Comparison of ENCODE assay signal across 1 cellular context in genomic region chr7:151519765-151520418, GRCh38.
TF ChIP-seq lines count a peak whose summit lies in the region.

Gene RHEB, minus strand, starts transcription at chr7:151519895. Its CDS starts 384 bp downstream, at chr7:151519511.

TF ChIP-seq in HEK293, 187 proteins besides CTCF, POLR2A, EP300 and RAD21 (continued from another document and continues in another):
- peak; percentile 81 for TF ChIP-seq ZNF580 (tag by site-specific recombination; IDR thresholded peaks at IDR 0.05)
- TF ChIP-seq ZNF157 (tag by site-specific recombination; IDR thresholded peaks at IDR 0.05): no peak
- no peak for TF ChIP-seq ZNF747 (tag by site-specific recombination; IDR thresholded peaks at IDR 0.05)
- TF ChIP-seq ZNF121 (tag by site-specific recombination; IDR thresholded peaks at IDR 0.05): no peak
- no peak for TF ChIP-seq ZNF654 (tag by site-specific recombination; IDR thresholded peaks at IDR 0.05; ENCODE audit: low read depth)
- peak; percentile 42; the same call in 1 of the 2 replicates for TF ChIP-seq ZNF610 (tag by site-specific recombination; IDR thresholded peaks at IDR 0.05; ENCODE audit: borderline replicate concordance)
- peak; percentile 99 for TF ChIP-seq ZBTB8A (tag by site-specific recombination; IDR thresholded peaks at IDR 0.05)
- TF ChIP-seq HOXC10 (CRISPR knock-in tag; IDR thresholded peaks at IDR 0.05): no peak
- no peak for TF ChIP-seq ZNF768 (tag by site-specific recombination; IDR thresholded peaks at IDR 0.05)
- TF ChIP-seq ZNF423 (tag by site-specific recombination; IDR thresholded peaks at IDR 0.05): no peak
- no peak for TF ChIP-seq ZNF664 (tag by site-specific recombination; IDR thresholded peaks at IDR 0.05)
- TF ChIP-seq PRDM4 (tag by site-specific recombination; IDR thresholded peaks at IDR 0.05): no peak
- peak; percentile 54 for TF ChIP-seq ZNF335 (tag by site-specific recombination; conservative IDR thresholded peaks at IDR 0.05)
- TF ChIP-seq ZNF366 (tag by site-specific recombination; conservative IDR thresholded peaks at IDR 0.05): no peak
- TF ChIP-seq ZBTB21 (tag by site-specific recombination; IDR thresholded peaks at IDR 0.05): peak; percentile 96
- TF ChIP-seq ZNF148 (tag by site-specific recombination; IDR thresholded peaks at IDR 0.05; ENCODE audit: borderline replicate concordance): no peak
- TF ChIP-seq OVOL3 (tag by site-specific recombination; IDR thresholded peaks at IDR 0.05): no peak
- TF ChIP-seq ZNF239 (tag by site-specific recombination; IDR thresholded peaks at IDR 0.05): no peak
- TF ChIP-seq ZBTB1 (tag by site-specific recombination; IDR thresholded peaks at IDR 0.05): no peak
- TF ChIP-seq SCRT2 (tag by site-specific recombination; IDR thresholded peaks at IDR 0.05): no peak
- peak; percentile 52; the same call in 1 of the 2 replicates for TF ChIP-seq KLF17 (tag by site-specific recombination; IDR thresholded peaks at IDR 0.05)
- peak; percentile 65 for TF ChIP-seq ZNF692 (tag by site-specific recombination; IDR thresholded peaks at IDR 0.05)
- TF ChIP-seq ZBTB44 (tag by site-specific recombination; IDR thresholded peaks at IDR 0.05): no peak
- no peak for TF ChIP-seq ZNF311 (tag by site-specific recombination; IDR thresholded peaks at IDR 0.05; ENCODE audit: borderline replicate concordance)
- TF ChIP-seq PRDM10 (tag by site-specific recombination; IDR thresholded peaks at IDR 0.05): no peak
- TF ChIP-seq MYNN (tag by site-specific recombination; IDR thresholded peaks at IDR 0.05; ENCODE audit: borderline replicate concordance): no peak
- TF ChIP-seq ZNF596 (tag by site-specific recombination; IDR thresholded peaks at IDR 0.05): no peak
- TF ChIP-seq FEZF1 (tag by site-specific recombination; IDR thresholded peaks at IDR 0.05): no peak
- TF ChIP-seq ZNF112 (tag by site-specific recombination; IDR thresholded peaks at IDR 0.05): no peak
- TF ChIP-seq EGR2 (tag by site-specific recombination; IDR thresholded peaks at IDR 0.05; ENCODE audit: low read depth): peak; percentile 60; the same call in 1 of the 2 replicates
- TF ChIP-seq ZNF549 (tag by site-specific recombination; IDR thresholded peaks at IDR 0.05): no peak
- no peak; the same call in 1 of the 2 replicates for TF ChIP-seq ZNF324 (tag by site-specific recombination; IDR thresholded peaks at IDR 0.05)
- peak; percentile 85 for TF ChIP-seq SETDB1 (IDR thresholded peaks at IDR 0.05; ENCODE audit: insufficient read length, low read length)
- TF ChIP-seq ZNF211 (tag by site-specific recombination; IDR thresholded peaks at IDR 0.05; ENCODE audit: low read depth): no peak
- TF ChIP-seq ZNF473 (tag by site-specific recombination; IDR thresholded peaks at IDR 0.05): no peak
- TF ChIP-seq ZNF302 (tag by site-specific recombination; IDR thresholded peaks at IDR 0.05; ENCODE audit: low read depth): no peak
- TF ChIP-seq ZXDB (tag by site-specific recombination; IDR thresholded peaks at IDR 0.05): peak; percentile 69
- TF ChIP-seq ZNF10 (tag by site-specific recombination; IDR thresholded peaks at IDR 0.05): no peak
- no peak for TF ChIP-seq ZNF560 (tag by site-specific recombination; IDR thresholded peaks at IDR 0.05; ENCODE audit: borderline replicate concordance)
- TF ChIP-seq ZNF76 (tag by site-specific recombination; IDR thresholded peaks at IDR 0.05; ENCODE audit: borderline replicate concordance, low read depth): 0 out of 2 replicates have a peak, but pooled peaks have one; percentile 32
- no peak for TF ChIP-seq ZNF670 (tag by site-specific recombination; IDR thresholded peaks at IDR 0.05; ENCODE audit: low read depth)
- no peak for TF ChIP-seq ZNF626 (tag by site-specific recombination; IDR thresholded peaks at IDR 0.05)
- no peak for TF ChIP-seq ZNF704 (tag by site-specific recombination; IDR thresholded peaks at IDR 0.05)
- TF ChIP-seq ZNF629 (tag by site-specific recombination; IDR thresholded peaks at IDR 0.05): peak; percentile 99
- TF ChIP-seq ZSCAN16 (tag by site-specific recombination; IDR thresholded peaks at IDR 0.05): no peak
- TF ChIP-seq ZBTB11 (tag by site-specific recombination; conservative IDR thresholded peaks at IDR 0.05; ENCODE audit: low read depth): no peak
- no peak for TF ChIP-seq ZNF558 (tag by site-specific recombination; IDR thresholded peaks at IDR 0.05)
